Comparison of ENCODE assay signal across 1 cellular context in the genomic region with DNA sequence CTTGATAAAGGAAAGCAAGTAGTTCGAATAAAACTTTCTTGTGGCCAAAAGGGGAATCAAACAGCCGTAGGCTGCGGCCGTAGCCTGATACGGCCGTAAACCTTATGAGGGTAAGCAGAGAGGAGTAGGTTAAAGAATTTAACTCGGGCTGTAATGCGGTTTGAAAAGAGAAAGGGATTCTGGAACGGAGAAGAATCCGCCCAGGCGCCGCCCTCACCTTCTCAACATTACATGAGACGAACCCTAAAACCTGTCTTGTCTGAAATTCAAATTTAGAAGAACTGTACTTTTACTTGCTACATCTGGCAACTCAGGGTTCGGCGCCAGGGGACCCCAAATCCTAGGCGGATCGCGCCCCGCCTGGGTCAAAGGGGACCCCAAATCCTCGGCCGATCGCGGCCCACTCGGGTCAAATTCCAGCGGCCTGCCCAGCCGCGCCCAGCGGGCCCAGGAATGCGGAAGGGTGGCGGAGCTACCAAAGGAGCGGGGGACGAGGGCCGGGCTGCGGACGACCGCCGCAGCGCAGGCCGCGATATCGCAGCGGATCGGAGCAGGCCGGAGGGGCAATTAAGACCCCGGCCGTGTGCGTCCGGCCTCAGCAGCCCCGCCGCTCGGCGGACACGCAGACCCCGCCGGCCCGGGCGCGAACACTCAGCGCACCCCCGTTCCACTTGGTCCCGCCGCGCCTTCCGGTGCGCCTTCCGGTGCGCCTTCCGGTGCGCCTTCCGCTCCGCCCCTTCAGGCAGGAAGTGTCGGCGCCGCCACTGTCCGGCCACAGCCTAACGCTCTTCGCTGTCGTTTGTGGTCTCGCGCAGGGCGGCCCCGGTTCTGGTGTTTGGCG.
TF ChIP-seq lines count a peak whose summit lies in the region.

A gene (plus strand): TSS at position 741 of the 841 bp plus-strand sequence. CDS start 10,766 bp downstream, outside the sequence.

TF ChIP-seq in HCT116, 20 proteins besides CTCF, POLR2A, EP300 and RAD21 (continued from another document):
- TF ChIP-seq, protein P1, sequence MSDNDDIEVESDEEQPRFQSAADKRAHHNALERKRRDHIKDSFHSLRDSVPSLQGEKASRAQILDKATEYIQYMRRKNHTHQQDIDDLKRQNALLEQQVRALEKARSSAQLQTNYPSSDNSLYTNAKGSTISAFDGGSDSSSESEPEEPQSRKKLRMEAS (IDR thresholded peaks at IDR 0.05): peak; percentile 67
